In genomic region chr15:95937128-95937528, GRCh38 we compare ENCODE assay signal across 1 cellular context.
TF ChIP-seq lines count a peak whose summit lies in the region.

No MANE protein-coding gene starts in this region.

TF ChIP-seq in HepG2, 621 proteins besides CTCF, POLR2A, EP300 and RAD21 (continued from another document):
- no peak for TF ChIP-seq ZNF639 (CRISPR knock-in tag; conservative IDR thresholded peaks at IDR 0.05)
- TF ChIP-seq MBNL3 (CRISPR knock-in tag; conservative IDR thresholded peaks at IDR 0.05), result no peak
- TF ChIP-seq ZFYVE20 (CRISPR knock-in tag; IDR thresholded peaks at IDR 0.05; ENCODE audit: borderline replicate concordance, low read depth), result no peak
- no peak for TF ChIP-seq KIAA2018 (CRISPR knock-in tag; IDR thresholded peaks at IDR 0.05; ENCODE audit: borderline replicate concordance)
- no peak for TF ChIP-seq HMG20B (CRISPR knock-in tag; conservative IDR thresholded peaks at IDR 0.05)
- TF ChIP-seq HDAC1 (CRISPR knock-in tag; IDR thresholded peaks at IDR 0.05), result no peak
- TF ChIP-seq ZSCAN9 (CRISPR knock-in tag; IDR thresholded peaks at IDR 0.05; ENCODE audit: borderline replicate concordance), result no peak
- TF ChIP-seq TP53 (CRISPR knock-in tag; conservative IDR thresholded peaks at IDR 0.05), result no peak
- TF ChIP-seq ZNF34 (CRISPR knock-in tag; IDR thresholded peaks at IDR 0.05; ENCODE audit: borderline replicate concordance), result no peak
- no peak for TF ChIP-seq ZNF737 (CRISPR knock-in tag; IDR thresholded peaks at IDR 0.05; ENCODE audit: borderline replicate concordance)
- TF ChIP-seq DBP (CRISPR knock-in tag; IDR thresholded peaks at IDR 0.05; ENCODE audit: not compliant biosample characterization), result no peak
- no peak for TF ChIP-seq NPAS2 (CRISPR knock-in tag; IDR thresholded peaks at IDR 0.05; ENCODE audit: borderline replicate concordance)
- TF ChIP-seq ETS1 (CRISPR knock-in tag; IDR thresholded peaks at IDR 0.05), result no peak
- TF ChIP-seq ZNF382 (CRISPR knock-in tag; IDR thresholded peaks at IDR 0.05; ENCODE audit: borderline replicate concordance), result no peak
- TF ChIP-seq ISX (CRISPR knock-in tag; conservative IDR thresholded peaks at IDR 0.05), result no peak
- TF ChIP-seq SP1 (IDR thresholded peaks at IDR 0.05), result no peak
- no peak for TF ChIP-seq SP1 (CRISPR knock-in tag; IDR thresholded peaks at IDR 0.05)
